10 cellular contexts compared by ENCODE assay signal in the genomic region with DNA sequence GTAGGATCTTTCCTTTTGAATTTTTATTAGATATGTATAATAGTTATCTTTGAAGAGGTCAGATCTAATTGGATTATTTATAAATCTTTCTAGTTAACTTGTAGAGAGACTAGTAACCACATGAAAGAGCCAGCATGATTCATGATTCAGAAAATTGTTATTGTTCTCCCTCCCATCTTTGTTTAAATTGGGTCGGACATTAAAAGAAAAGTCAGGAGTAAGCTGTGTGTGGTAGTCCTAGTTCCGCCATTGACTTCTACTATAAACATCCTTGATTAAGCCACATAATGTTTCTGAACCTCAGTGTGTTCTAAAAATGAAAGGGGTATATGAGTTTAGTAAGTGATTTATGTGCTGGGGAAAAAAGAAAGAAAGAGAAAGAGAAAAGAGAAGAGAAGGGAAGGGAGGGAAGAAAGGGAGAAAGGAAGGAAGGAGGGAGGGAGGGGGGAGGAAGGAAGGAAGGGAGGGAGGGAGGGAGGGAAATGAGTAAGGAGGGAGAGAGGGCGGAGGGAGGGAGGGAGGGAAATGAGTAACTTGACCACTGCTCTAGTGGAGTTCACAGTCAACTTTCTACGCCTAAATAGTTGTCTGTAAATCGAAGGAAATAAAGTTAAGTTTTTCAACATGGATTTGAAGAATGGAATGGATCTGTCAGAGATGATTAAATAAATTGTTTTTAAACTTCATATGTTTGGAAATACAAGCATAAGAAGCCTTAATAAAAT. TPM values are rescaled to one million over a fixed set of nuclear protein-coding genes. Genes with fewer than 3 reads are reported as not detected.
A peak's percentile ranks its signal among the peaks of the same experiment; 100 is the strongest.
DNase-seq lines count a peak whose midpoint lies in the region; ATAC-seq and TF ChIP-seq lines count a peak whose summit lies in the region.
"Had no signal": no experiment of that assay in that cellular context is flagged by ENCODE, and none has a peak within 500 bp of the region (broad histone marks: within the 10 kb centered on the region; RNA-seq: fewer than 3 reads in every experiment).

No MANE protein-coding gene starts in this region.

- TF ChIP-seq POLR2A in IMR-90 (IDR thresholded peaks at IDR 0.05; ENCODE audit: low read depth, low read length) (no peak), stomach (IDR thresholded peaks at IDR 0.05) (no peak)

- H3K4me1 Mint-ChIP-seq in CD8-positive, alpha-beta memory T cell: peaks cover 27 to 51% (median 35%) of the 10 kb centered on the region in 3 donors
- peaks cover 33 to 40% (median 34%) of the 10 kb centered on the region in 3 donors for H3K4me1 Mint-ChIP-seq in T-cell

- BruUV-seq in IMR-90 (replicated peaks; lab: Mats Ljungman, UMichigan): no TSS peak
- BruUV-seq in mammary epithelial cell (replicated peaks; lab: Mats Ljungman, UMichigan): no TSS peak

- H3K79me1 ChIP-seq in IMR-90 (ENCODE audit: low read depth in 1 of 2, low read length in 2 of 2): peaks cover 22 to 55% of the 10 kb centered on the region in 2 experiments

- no peak overlapping the region; the same call in 1 of the 2 replicates for H2BK120ac ChIP-seq in IMR-90 (ENCODE audit: low read depth, low read length)

- intact Hi-C loops in IMR-90 (cut with micrococcal nuclease) (no loop called here), mammary epithelial cell (cut with micrococcal nuclease) (no loop called here), left ventricle myocardium inferior (cut with micrococcal nuclease) (no loop called here), stomach (cut with DNase I; ENCODE audit: low total_unique reads) (no loop called here)

- H2AK9ac ChIP-seq in IMR-90 (replicated peaks; ENCODE audit: low read depth, low read length, poor library complexity): no peak overlapping the region

- H3K18ac ChIP-seq in IMR-90 (ENCODE audit: low read depth, low read length): no peak overlapping the region; the same call in 1 of the 2 replicates

- no peak overlapping the region for H2BK15ac ChIP-seq in IMR-90 (ENCODE audit: low read depth, low read length)

- dilution Hi-C loops in IMR-90 (cut with HindIII; ENCODE audit: low sequenced_read_pairs, unreplicated experiment) (no loop called here), mammary epithelial cell (cut with HindIII; ENCODE audit: low sequenced_read_pairs) (no loop called here)

- H3K27me3 Mint-ChIP-seq in CD8-positive, alpha-beta memory T cell: no peaks in the 10 kb centered on the region
- no peaks in the 10 kb centered on the region for H3K27me3 Mint-ChIP-seq in T-cell

- no peak overlapping the region for H3K9ac ChIP-seq in IMR-90 (ENCODE audit: low read depth, low read length)
- H3K9ac ChIP-seq in mammary epithelial cell (ENCODE audit: insufficient read depth, low read length): peak overlapping the region; percentile 29
- H3K9ac ChIP-seq: KMS-11 had no signal

- no peak for TF ChIP-seq CTCF in IMR-90 (conservative IDR thresholded peaks at IDR 0.05; ENCODE audit: low read depth, low read length)
- TF ChIP-seq CTCF in mammary epithelial cell (conservative IDR thresholded peaks at IDR 0.05 in 1 of 2, IDR thresholded peaks at IDR 0.05 in 1 of 2; ENCODE audit: extremely low read depth in 1 of 2, insufficient read depth in 1 of 2, low read depth in 1 of 2, low read length in 2 of 2): no peak
- no peak for TF ChIP-seq CTCF in left ventricle myocardium inferior (IDR thresholded peaks at IDR 0.05; ENCODE audit: borderline replicate concordance)
- TF ChIP-seq CTCF in stomach (IDR thresholded peaks at IDR 0.05): no peak

- H3K4me1 ChIP-seq in IMR-90 (ENCODE audit: control insufficient read depth, insufficient read depth, low read length) (peaks cover 10% of the 10 kb centered on the region), mammary epithelial cell (ENCODE audit: insufficient read depth, low read length) (peaks cover 74% of the 10 kb centered on the region), left ventricle myocardium inferior (peaks cover 95% of the 10 kb centered on the region), stomach (peaks cover 18 to 84% (median 58%) of the 10 kb centered on the region in 4 donors)
- H3K4me1 ChIP-seq in CD8-positive, alpha-beta memory T cell (ENCODE audit: insufficient read depth, low read length): peaks cover 10% of the 10 kb centered on the region

- no peaks in the 10 kb centered on the region for H3K9me3 Mint-ChIP-seq in CD8-positive, alpha-beta memory T cell
- H3K9me3 Mint-ChIP-seq in T-cell: no peaks in the 10 kb centered on the region

- peak overlapping the region in 2 of 8 donors; percentile 6 to 67 for H3K27ac Mint-ChIP-seq in CD8-positive, alpha-beta memory T cell
- peak overlapping the region in 1 of 2 donors; percentile 70 for H3K27ac Mint-ChIP-seq in T-cell

- CTCF ChIA-PET in IMR-90 (lab: Yijun Ruan, JAX) (no interaction called here), mammary epithelial cell (lab: Charles Lee; ENCODE audit: low non-redundant PET) (no interaction called here), T-cell (lab: Charles Lee) (no interaction called here)
- CTCF ChIA-PET in CD8-positive, alpha-beta memory T cell (lab: Charles Lee): no interaction called here

- H3K4me3 Mint-ChIP-seq in CD8-positive, alpha-beta memory T cell: no peak overlapping the region
- H3K4me3 Mint-ChIP-seq in T-cell: no peak overlapping the region

- peaks cover 36% of the 10 kb centered on the region for H3K79me2 ChIP-seq in mammary epithelial cell (ENCODE audit: insufficient read depth, low read length)

- H4K8ac ChIP-seq in IMR-90 (ENCODE audit: low read depth in 2 of 2, low read length in 2 of 2): peak overlapping the region; percentile 17 to 38; a peak in 1 of 4 replicates

- peaks cover 3 to 14% (median 9%) of the 10 kb centered on the region in 3 donors for H3K36me3 Mint-ChIP-seq in CD8-positive, alpha-beta memory T cell
- peaks cover 29% of the 10 kb centered on the region for H3K36me3 Mint-ChIP-seq in T-cell

- peak overlapping the region; percentile 37; the same call in 1 of the 2 replicates for H3K27ac ChIP-seq in IMR-90 (ENCODE audit: insufficient read depth, low read length)
- H3K27ac ChIP-seq in mammary epithelial cell (ENCODE audit: insufficient read depth, low read depth, low read length): peak overlapping the region; percentile 78
- peak overlapping the region; percentile 54 for H3K27ac ChIP-seq in left ventricle myocardium inferior (replicated peaks)
- H3K27ac ChIP-seq in stomach: peak overlapping the region in 4 of 5 donors; percentile 32 to 81 (median 63)
- no peak overlapping the region for H3K27ac ChIP-seq in CD8-positive, alpha-beta memory T cell (ENCODE audit: low read depth, low read length)

- H3K9me1 ChIP-seq in IMR-90 (ENCODE audit: insufficient read depth, low read length): no peaks in the 10 kb centered on the region; the same call in 1 of the 2 replicates

- H4K20me1 ChIP-seq in IMR-90 (ENCODE audit: insufficient read depth, low read length) (no peaks in the 10 kb centered on the region; the same call in 1 of the 2 replicates), mammary epithelial cell (ENCODE audit: insufficient read depth, low read length) (no peaks in the 10 kb centered on the region)

- TF ChIP-seq RAD21 in IMR-90 (IDR thresholded peaks at IDR 0.05; ENCODE audit: low read length): no peak

- H2BK20ac ChIP-seq in IMR-90 (ENCODE audit: low read depth, low read length): no peak overlapping the region

- H4K5ac ChIP-seq in IMR-90 (ENCODE audit: low read depth, low read length): no peak overlapping the region

- TF ChIP-seq EP300 in stomach (IDR thresholded peaks at IDR 0.05): no peak

- H2AK5ac ChIP-seq in IMR-90 (ENCODE audit: low read depth, low read length): no peak overlapping the region

- H3K4me3 ChIP-seq in IMR-90 (ENCODE audit: insufficient read depth, low read depth, low read length) (no peak overlapping the region; the same call in 1 of the 2 replicates), mammary epithelial cell (replicated peaks in 1 of 3; ENCODE audit: insufficient read depth in 1 of 3, low read depth in 2 of 3, low read length in 3 of 3) (no peak overlapping the region), left ventricle myocardium inferior (no peak overlapping the region), stomach (no peak overlapping the region)
- no peak overlapping the region for H3K4me3 ChIP-seq in CD8-positive, alpha-beta memory T cell (ENCODE audit: low read length)

- H3K14ac ChIP-seq in IMR-90 (replicated peaks; ENCODE audit: low read depth, low read length): no peak overlapping the region

- no peak overlapping the region for H3K4ac ChIP-seq in IMR-90 (ENCODE audit: low read depth, low read length)

- peak overlapping the region; percentile 80 for H2BK5ac ChIP-seq in IMR-90 (ENCODE audit: low read depth, low read length, poor library complexity, severe bottlenecking)

- H3K9me3 ChIP-seq in IMR-90 (ENCODE audit: control insufficient read depth, insufficient read depth, low read length) (no peaks in the 10 kb centered on the region), mammary epithelial cell (replicated peaks; ENCODE audit: insufficient read depth, low read length) (no peaks in the 10 kb centered on the region), left ventricle myocardium inferior (replicated peaks) (no peaks in the 10 kb centered on the region), stomach (no peaks in the 10 kb centered on the region)
- no peaks in the 10 kb centered on the region for H3K9me3 ChIP-seq in CD8-positive, alpha-beta memory T cell (ENCODE audit: low read length)

- H3K23ac ChIP-seq in IMR-90 (ENCODE audit: low read depth, low read length): no peak overlapping the region

- no peak overlapping the region for H4K91ac ChIP-seq in IMR-90 (ENCODE audit: insufficient read depth, low read depth, low read length)

- WGBS in IMR-90 (ENCODE audit: extremely low coverage in 2 of 2, insufficient read length in 1 of 2), 2 experiments: no CpG with 5 or more reads among the region's 5 CpGs
- 35% methylated on average over 3 of the region's 5 CpGs for WGBS in mammary epithelial cell (ENCODE audit: low coverage, missing lambda C conversion rate)
- 33 to 48% (median 43%) methylated on average over 5 of the region's 5 CpGs for WGBS in stomach, 5 donors

- no peaks in the 10 kb centered on the region for H3K27me3 ChIP-seq in IMR-90 (ENCODE audit: control insufficient read depth, insufficient read depth, low read length)
- no peaks in the 10 kb centered on the region for H3K27me3 ChIP-seq in mammary epithelial cell (ENCODE audit: insufficient read depth, low read length)
- H3K27me3 ChIP-seq in left ventricle myocardium inferior (ENCODE audit: low read depth): no peaks in the 10 kb centered on the region
- H3K27me3 ChIP-seq in stomach: no peaks in the 10 kb centered on the region
- H3K27me3 ChIP-seq in CD8-positive, alpha-beta memory T cell (ENCODE audit: insufficient read depth, low read length, poor library complexity, severe bottlenecking): no peaks in the 10 kb centered on the region

- H3K56ac ChIP-seq in IMR-90 (ENCODE audit: extremely low read depth, insufficient read depth, low read length): 0 out of 2 replicates have a peak overlapping the region, but pooled peaks have one; percentile 24

- in situ Hi-C loops in IMR-90 (cut with MboI; ENCODE audit: low sequenced_read_pairs): no loop called here
- in situ Hi-C loops in mammary epithelial cell (cut with MboI; ENCODE audit: low sequenced_read_pairs in 2 of 2): no loop called here

- H3K36me3 ChIP-seq in IMR-90 (ENCODE audit: control insufficient read depth, insufficient read depth, low read length): no peaks in the 10 kb centered on the region
- H3K36me3 ChIP-seq in mammary epithelial cell (ENCODE audit: insufficient read depth, low read length): no peaks in the 10 kb centered on the region
- no peaks in the 10 kb centered on the region for H3K36me3 ChIP-seq in left ventricle myocardium inferior
- no peaks in the 10 kb centered on the region for H3K36me3 ChIP-seq in stomach
- H3K36me3 ChIP-seq in CD8-positive, alpha-beta memory T cell (ENCODE audit: insufficient read depth, low read length): no peaks in the 10 kb centered on the region

- POLR2A ChIA-PET in IMR-90 (lab: Charles Lee; ENCODE audit: unreplicated experiment) (no interaction called here), T-cell (lab: Charles Lee) (interaction anchor here in 1 of 2 donors (0.7 kb wide), 1 partner anchor 379 kb away, joined by 3 read pairs; no protein-coding TSS in a partner anchor)
- POLR2A ChIA-PET in CD8-positive, alpha-beta memory T cell (lab: Charles Lee): no interaction called here

- H2AFZ ChIP-seq in IMR-90 (replicated peaks; ENCODE audit: low read length, poor library complexity) (no peak overlapping the region), mammary epithelial cell (ENCODE audit: low read depth, low read length) (peak overlapping the region; percentile 41)

- ATAC-seq in IMR-90 (ENCODE audit: low read depth): peak; percentile 46
- no peak for ATAC-seq in T-cell (replicated peaks in 1 of 4)

- H3K4me2 ChIP-seq in IMR-90 (ENCODE audit: low read depth, low read length) (peak overlapping the region; percentile 88; the same call in 1 of the 2 replicates), mammary epithelial cell (ENCODE audit: insufficient read depth, low read depth, low read length) (peak overlapping the region; percentile 68)

- DNase-seq in IMR-90: peak; percentile 66
- peak; percentile 44 for DNase-seq in mammary epithelial cell
- no peak for DNase-seq in left ventricle myocardium inferior
- no peak for DNase-seq in stomach
- no peak for DNase-seq in NCI-H1105 treated with DMSO at 0.1 percent for 48 hours (lab: John Stamatoyannopoulos, UW)
- no peak for DNase-seq in CD8-positive, alpha-beta memory T cell
- no peak for DNase-seq in SW 1271 (lab: John Stamatoyannopoulos, UW)
- DNase-seq in T-cell: no peak
- DNase-seq: DND-41 had no signal

RNA-seq across cellular contexts. Expression of a gene that starts 32.9 kb away (rescaled TPM):
- 7.9 and 8.6 TPM in 2 replicates for total RNA-seq in IMR-90 (2012; rRNA removed)
- polyA plus RNA-seq in IMR-90 (2012; rRNA removed): 10.2 and 10.4 TPM in 2 replicates
- polyA plus RNA-seq in IMR-90 (2012; cell fraction: cytosol; rRNA removed): 4.8 and 7.8 TPM in 2 replicates
- polyA plus RNA-seq in IMR-90 (2012; cell fraction: nucleus; rRNA removed; ENCODE audit: low replicate concordance): 16.3 and 21.9 TPM in 2 replicates
- total RNA-seq in mammary epithelial cell: 10 to 100 TPM; 15.9 to 17.0 TPM
- 13.7 TPM for polyA plus RNA-seq in mammary epithelial cell
- 24.2 TPM for polyA minus RNA-seq in mammary epithelial cell
- 16.3 TPM for total RNA-seq in left ventricle myocardium inferior
- 10 to 100 TPM in 4 of 5 donors, 1 to 10 TPM in 1; 5.5 to 86.9 (median 41.7) TPM for total RNA-seq in stomach
- 10 to 100 TPM in 1 of 3 donors, 1 to 10 TPM in 2; 6.0 to 10.6 (median 8.9) TPM for polyA plus RNA-seq in stomach
- 10 to 100 TPM in 1 of 2 experiments, 1 to 10 TPM in 1; 8.8 to 10.3 TPM for total RNA-seq in CD8-positive, alpha-beta memory T cell
- polyA plus RNA-seq in CD8-positive, alpha-beta memory T cell: 0.48 TPM
- 10 to 100 TPM in 1 of 5 donors, 1 to 10 TPM in 4; 6.0 to 11.4 (median 9.1) TPM for total RNA-seq in T-cell

Comparison
In these comparisons a context has a peak if more than half of its experiments do, and no peak if none do; other contexts are left out.
1. DNase-seq: peak in IMR-90 (single experiment) and mammary epithelial cell (single experiment); none in left ventricle myocardium inferior (single experiment), stomach (single experiment), NCI-H1105 treated with DMSO at 0.1 percent for 48 hours (single experiment), CD8-positive, alpha-beta memory T cell (0 of 5), SW 1271 (0 of 2) and T-cell (0 of 34).